Comparison of ENCODE assay signal across 15 cellular contexts in genomic region chr17:32596206-32596605, GRCh38.
"Had no signal": no experiment of that assay in that cellular context is flagged by ENCODE, and none has a peak within 500 bp of the region (broad histone marks: within the 10 kb centered on the region; RNA-seq: fewer than 3 reads in every experiment).

No MANE protein-coding gene starts in this region.

- H3K4me3 Mint-ChIP-seq: activated naive CD8-positive, alpha-beta T cell treated with anti-CD3 and anti-CD28 coated beads, Interleukin-2, amount 10 ng/mL, durations not matched to agents 7 days and 5 days; stimulated activated memory B cell treated with anti-CD40 and anti-IgM and Interleukin-4, amounts not matched to agents 10 μg/mL and 1 μg/mL and 100 μg/mL, for 72 hours had no signal

- H3K27me3 Mint-ChIP-seq: activated naive CD8-positive, alpha-beta T cell treated with anti-CD3 and anti-CD28 coated beads, Interleukin-2, amount 10 ng/mL, durations not matched to agents 7 days and 5 days; stimulated activated memory B cell treated with anti-CD40 and anti-IgM and Interleukin-4, amounts not matched to agents 10 μg/mL and 1 μg/mL and 100 μg/mL, for 72 hours had no signal

- H3K9me3 Mint-ChIP-seq: activated naive CD8-positive, alpha-beta T cell treated with anti-CD3 and anti-CD28 coated beads, Interleukin-2, amount 10 ng/mL, durations not matched to agents 7 days and 5 days; stimulated activated memory B cell treated with anti-CD40 and anti-IgM and Interleukin-4, amounts not matched to agents 10 μg/mL and 1 μg/mL and 100 μg/mL, for 72 hours had no signal

- H3K36me3 Mint-ChIP-seq: activated naive CD8-positive, alpha-beta T cell treated with anti-CD3 and anti-CD28 coated beads, Interleukin-2, amount 10 ng/mL, durations not matched to agents 7 days and 5 days had no signal

- H3K27ac Mint-ChIP-seq: stimulated activated memory B cell treated with anti-CD40 and anti-IgM and Interleukin-4, amounts not matched to agents 10 μg/mL and 1 μg/mL and 100 μg/mL, for 72 hours had no signal

- FAIRE-seq: bronchial epithelial cell, pancreas, TTC549, urothelium cell line had no signal

- H3K4me1 Mint-ChIP-seq: stimulated activated memory B cell treated with anti-CD40 and anti-IgM and Interleukin-4, amounts not matched to agents 10 μg/mL and 1 μg/mL and 100 μg/mL, for 72 hours had no signal

- DNase-seq: activated CD4-positive, alpha-beta T cell treated with anti-CD3 and anti-CD28 coated beads, Interleukin-2, amount 50 U/mL, for 1 hour; activated CD8-positive, alpha-beta memory T cell treated with anti-CD3 and anti-CD28 coated beads for 24 hours; activated naive CD8-positive, alpha-beta T cell treated with anti-CD3 and anti-CD28 coated beads, Interleukin-2, amount 10 ng/mL, durations not matched to agents 7 days and 5 days; aorta; foreskin melanocyte; head of caudate nucleus; pancreas; sigmoid colon; stimulated activated CD4-positive, alpha-beta T cell treated with anti-CD3 and anti-CD28 coated beads, Interleukin-12 subunit alpha, Interleukin-12 subunit beta, amount 100 ng/mL, for 4 hours; stimulated activated CD4-positive, alpha-beta T cell treated with anti-CD3 and anti-CD28 coated beads, Interleukin-2, amount 100 ng/mL, for 48 hours; thyroid gland had no signal
